In the genomic region with DNA sequence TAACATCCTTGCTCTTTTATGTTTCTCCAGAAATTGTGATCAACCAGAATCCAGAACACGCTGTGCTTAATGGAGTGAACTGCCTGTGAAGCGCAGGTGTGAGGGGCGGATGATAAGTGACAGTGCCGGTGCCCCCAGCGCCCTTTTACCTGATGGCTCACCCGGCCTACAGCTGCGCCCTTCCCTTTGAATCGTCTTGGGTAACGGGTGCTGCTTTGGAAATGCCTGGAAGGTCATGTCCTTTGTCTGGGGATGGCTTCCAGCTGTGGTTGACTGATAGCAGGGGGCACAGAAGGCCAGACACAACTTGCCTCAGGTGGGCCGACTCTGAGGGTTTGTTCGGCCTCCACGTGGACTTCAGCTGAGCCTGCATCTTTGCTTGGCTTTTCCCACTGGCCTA, we compare ENCODE assay signal across 1 cellular context.
TF ChIP-seq lines count a peak whose summit lies in the region.

No MANE protein-coding gene starts in this region.

TF ChIP-seq in K562, 482 proteins besides CTCF, POLR2A, EP300 and RAD21:
- TF ChIP-seq LARP7 (IDR thresholded peaks at IDR 0.05) (no peak), TCF3 (CRISPR knock-in tag; IDR thresholded peaks at IDR 0.05) (peak; percentile 19; the same call in 1 of the 2 replicates), CCNT2 (IDR thresholded peaks at IDR 0.05; ENCODE audit: borderline replicate concordance, extremely low read depth, insufficient read length, low read depth, low read length) (no peak), SMAD3 (CRISPR knock-in tag; conservative IDR thresholded peaks at IDR 0.05) (no peak), NBN (IDR thresholded peaks at IDR 0.05; ENCODE audit: low read depth) (no peak), DMBX1 (CRISPR knock-in tag; IDR thresholded peaks at IDR 0.05; ENCODE audit: borderline replicate concordance) (no peak), ZNF134 (CRISPR knock-in tag; conservative IDR thresholded peaks at IDR 0.05) (no peak), ZNF124 (CRISPR knock-in tag; IDR thresholded peaks at IDR 0.05) (no peak), CBFA2T3 (IDR thresholded peaks at IDR 0.05) (peak; percentile 37; the same call in 1 of the 2 replicates), NONO (IDR thresholded peaks at IDR 0.05; ENCODE audit: low read depth in 2 of 2, low read length in 1 of 2) (no peak), POLR2AphosphoS5 (IDR thresholded peaks at IDR 0.05; ENCODE audit: control insufficient read depth, insufficient read depth, low read depth, low read length) (no peak), NCOR1 (IDR thresholded peaks at IDR 0.05) (no peak)
- TF ChIP-seq, protein P1, sequence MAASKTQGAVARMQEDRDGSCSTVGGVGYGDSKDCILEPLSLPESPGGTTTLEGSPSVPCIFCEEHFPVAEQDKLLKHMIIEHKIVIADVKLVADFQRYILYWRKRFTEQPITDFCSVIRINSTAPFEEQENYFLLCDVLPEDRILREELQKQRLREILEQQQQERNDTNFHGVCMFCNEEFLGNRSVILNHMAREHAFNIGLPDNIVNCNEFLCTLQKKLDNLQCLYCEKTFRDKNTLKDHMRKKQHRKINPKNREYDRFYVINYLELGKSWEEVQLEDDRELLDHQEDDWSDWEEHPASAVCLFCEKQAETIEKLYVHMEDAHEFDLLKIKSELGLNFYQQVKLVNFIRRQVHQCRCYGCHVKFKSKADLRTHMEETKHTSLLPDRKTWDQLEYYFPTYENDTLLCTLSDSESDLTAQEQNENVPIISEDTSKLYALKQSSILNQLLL (CRISPR knock-in tag; IDR thresholded peaks at IDR 0.05; ENCODE audit: borderline replicate concordance) = no peak
- TF ChIP-seq, protein P2, sequence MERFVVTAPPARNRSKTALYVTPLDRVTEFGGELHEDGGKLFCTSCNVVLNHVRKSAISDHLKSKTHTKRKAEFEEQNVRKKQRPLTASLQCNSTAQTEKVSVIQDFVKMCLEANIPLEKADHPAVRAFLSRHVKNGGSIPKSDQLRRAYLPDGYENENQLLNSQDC (CRISPR knock-in tag; IDR thresholded peaks at IDR 0.05) = no peak
- TF ChIP-seq, protein P3, sequence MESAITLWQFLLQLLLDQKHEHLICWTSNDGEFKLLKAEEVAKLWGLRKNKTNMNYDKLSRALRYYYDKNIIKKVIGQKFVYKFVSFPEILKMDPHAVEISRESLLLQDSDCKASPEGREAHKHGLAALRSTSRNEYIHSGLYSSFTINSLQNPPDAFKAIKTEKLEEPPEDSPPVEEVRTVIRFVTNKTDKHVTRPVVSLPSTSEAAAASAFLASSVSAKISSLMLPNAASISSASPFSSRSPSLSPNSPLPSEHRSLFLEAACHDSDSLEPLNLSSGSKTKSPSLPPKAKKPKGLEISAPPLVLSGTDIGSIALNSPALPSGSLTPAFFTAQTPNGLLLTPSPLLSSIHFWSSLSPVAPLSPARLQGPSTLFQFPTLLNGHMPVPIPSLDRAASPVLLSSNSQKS (CRISPR knock-in tag; IDR thresholded peaks at IDR 0.05) = no peak
